9 cellular contexts compared by ENCODE assay signal in the genomic region with DNA sequence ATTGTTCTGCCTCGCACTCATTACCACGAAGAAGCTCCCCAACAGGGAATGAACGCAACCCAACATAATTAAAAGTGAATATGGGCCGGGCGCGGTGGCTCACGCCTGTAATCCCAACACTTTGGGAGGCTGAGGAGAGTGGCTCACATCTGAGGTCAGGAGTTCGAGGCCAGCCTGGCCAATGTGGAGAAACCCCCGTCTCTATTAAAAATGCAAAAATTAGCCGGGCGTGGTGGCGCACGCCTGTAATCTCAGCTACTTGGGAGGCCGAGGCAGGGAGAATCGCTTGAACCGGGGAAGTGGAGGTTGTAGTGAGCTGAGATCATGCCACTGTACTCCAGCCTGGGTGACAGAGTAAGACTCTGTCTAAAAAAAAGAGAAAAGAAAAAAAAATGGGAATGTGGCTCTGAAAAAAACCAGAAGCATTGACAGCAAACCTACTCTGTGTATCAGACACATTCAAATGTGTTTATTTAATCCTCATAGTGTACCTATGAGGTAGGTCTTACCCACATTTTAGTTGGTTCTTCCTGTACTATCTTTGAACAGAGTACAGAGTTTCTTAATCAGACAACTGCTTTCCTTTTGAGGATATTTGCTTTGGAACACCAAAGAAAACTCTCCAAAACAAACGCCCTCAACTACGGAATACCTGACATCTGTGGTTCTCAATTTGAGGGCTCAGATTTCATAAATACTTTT.
DNase-seq lines count a peak whose midpoint lies in the region; ATAC-seq and TF ChIP-seq lines count a peak whose summit lies in the region.
"Had no signal": no experiment of that assay in that cellular context is flagged by ENCODE, and none has a peak within 500 bp of the region (broad histone marks: within the 10 kb centered on the region; RNA-seq: fewer than 3 reads in every experiment).

No MANE protein-coding gene starts in this region.

- TF ChIP-seq CTCF in SK-N-SH (IDR thresholded peaks at IDR 0.05), result no peak
- TF ChIP-seq CTCF in astrocyte of the cerebellum (IDR thresholded peaks at IDR 0.05; ENCODE audit: low read depth, low read length, missing control alignments), result no peak
- TF ChIP-seq CTCF in liver (IDR thresholded peaks at IDR 0.05; ENCODE audit: low read depth, low read length, missing input control), result no peak
- TF ChIP-seq CTCF in thoracic aorta (IDR thresholded peaks at IDR 0.05), result no peak

- H3K9me3 ChIP-seq in SK-N-SH, result no peaks in the 10 kb centered on the region
- no peaks in the 10 kb centered on the region for H3K9me3 ChIP-seq in liver (ENCODE audit: control insufficient read depth in 4 of 4, low read length in 3 of 4)
- no peaks in the 10 kb centered on the region for H3K9me3 ChIP-seq in thoracic aorta

- no peaks in the 10 kb centered on the region for H3K79me2 ChIP-seq in SK-N-SH (ENCODE audit: insufficient read depth)

- H3K4me3 ChIP-seq in SK-N-SH (ENCODE audit: low read depth in 2 of 2, low read length in 1 of 2) (peak overlapping the region; percentile 58 to 64; a peak in 2 of 4 replicates), astrocyte of the cerebellum (ENCODE audit: low read depth, low read length) (peak overlapping the region; percentile 43), liver (ENCODE audit: low read depth in 1 of 3, low read length in 3 of 3) (peak overlapping the region in 1 of 3 donors; percentile 74), thoracic aorta (peak overlapping the region; percentile 65)

- H3K27me3 ChIP-seq in SK-N-SH (ENCODE audit: insufficient read depth) (no peaks in the 10 kb centered on the region), liver (ENCODE audit: control insufficient read depth in 4 of 4, insufficient read depth in 4 of 4, low read length in 3 of 4) (no peaks in the 10 kb centered on the region), thoracic aorta (replicated peaks; ENCODE audit: insufficient read depth) (no peaks in the 10 kb centered on the region)

- H3K4me1 ChIP-seq in SK-N-SH (ENCODE audit: control insufficient read depth in 1 of 2, insufficient read depth in 2 of 2, low read depth in 1 of 2, low read length in 1 of 2) (peaks cover 8 to 20% of the 10 kb centered on the region in 2 experiments; a peak in 3 of 4 replicates), liver (ENCODE audit: control insufficient read depth in 4 of 4, insufficient read depth in 4 of 4, low read length in 3 of 4) (peaks cover 0 to 4% (median 2%) of the 10 kb centered on the region in 4 donors), thoracic aorta (ENCODE audit: control insufficient read depth in 1 of 2, low read depth in 2 of 2) (peaks cover 24 to 49% of the 10 kb centered on the region in 2 donors)

- TF ChIP-seq EP300 in SK-N-SH (IDR thresholded peaks at IDR 0.05; ENCODE audit: borderline replicate concordance in 1 of 2, low read depth in 1 of 2, low read length in 1 of 2), result no peak

- peak overlapping the region; percentile 73 for H3K4me2 ChIP-seq in SK-N-SH

- no peaks in the 10 kb centered on the region for H4K20me1 ChIP-seq in SK-N-SH (ENCODE audit: insufficient read depth)

- ATAC-seq in SK-N-SH treated with all-trans-retinoic acid at 6 μM for 48 hours, result no peak
- no peak for ATAC-seq in thoracic aorta (ENCODE audit: insufficient number of reproducible peaks, low FRiP score, low read depth)
- ATAC-seq in HG02678 (IDR thresholded peaks at IDR 0.05; ENCODE audit: unreplicated experiment), result no peak

- no peak for DNase-seq in SK-N-SH
- no peak for DNase-seq in astrocyte of the cerebellum (ENCODE audit: low read depth)
- DNase-seq in thoracic aorta (ENCODE audit: low spot score), result no peak
- DNase-seq in effector CD4-positive, alpha-beta T cell, result no peak
- no peak for DNase-seq in NCI-H2107 treated with DMSO at 0.1 percent for 48 hours (lab: John Stamatoyannopoulos, UW; ENCODE audit: unreplicated experiment)
- DNase-seq: activated CD8-positive, alpha-beta memory T cell treated with anti-CD3 and anti-CD28 coated beads for 24 hours had no signal

- H2AFZ ChIP-seq in SK-N-SH (ENCODE audit: low read depth), result no peak overlapping the region

- WGBS in SK-N-SH (ENCODE audit: low lambda C conversion rate), result 92% methylated on average over 18 of the region's 18 CpGs
- 93% methylated on average over 18 of the region's 18 CpGs for WGBS in liver

- H3K36me3 ChIP-seq in SK-N-SH (replicated peaks in 1 of 2; ENCODE audit: control insufficient read depth in 1 of 2, insufficient read depth in 2 of 2, low read length in 1 of 2) (no peaks in the 10 kb centered on the region), liver (ENCODE audit: control insufficient read depth in 4 of 4, insufficient read depth in 3 of 4, low read depth in 1 of 4, low read length in 3 of 4) (no peaks in the 10 kb centered on the region), thoracic aorta (no peaks in the 10 kb centered on the region)

- TF ChIP-seq RAD21 in SK-N-SH (IDR thresholded peaks at IDR 0.05; ENCODE audit: low read length), result no peak
- TF ChIP-seq RAD21 in liver (IDR thresholded peaks at IDR 0.05), result no peak

- peak overlapping the region; percentile 84 for H3K9ac ChIP-seq in SK-N-SH
- peak overlapping the region; percentile 31 to 98 for H3K9ac ChIP-seq in liver (ENCODE audit: low read depth in 1 of 2, low read length in 2 of 2)

- in situ Hi-C loops in astrocyte of the cerebellum (cut with HindIII; ENCODE audit: low sequenced_read_pairs), result no loop called here

- peaks cover 18% of the 10 kb centered on the region for H3F3A ChIP-seq in SK-N-SH (replicated peaks; ENCODE audit: insufficient read depth)

- H3K9me2 ChIP-seq in SK-N-SH, result no peaks in the 10 kb centered on the region

- CTCF ChIA-PET in SK-N-SH (lab: Yijun Ruan, JAX), result interaction anchor here (0.9 to 3.1 kb wide), 11 partner anchors 8 to 676 kb away, joined by 4 to 16 read pairs (median 6); no protein-coding TSS in a partner anchor

- H3K27ac ChIP-seq in SK-N-SH (ENCODE audit: low read depth in 2 of 2, low read length in 1 of 2), result peak overlapping the region; percentile 98 to 99
- peak overlapping the region; percentile 95 to 99 for H3K27ac ChIP-seq in liver (ENCODE audit: low read depth in 1 of 2, low read length in 2 of 2)
- H3K27ac ChIP-seq in thoracic aorta, result peak overlapping the region; percentile 96 to 97

- POLR2A ChIA-PET in SK-N-SH (lab: Yijun Ruan, JAX), result interaction anchor here (0.6 to 1.0 kb wide), 2 partner anchors 471 to 482 kb away, joined by 3 to 4 read pairs; no protein-coding TSS in a partner anchor

TF ChIP-seq in SK-N-SH, 30 proteins besides CTCF, POLR2A, EP300 and RAD21 (continues in another document):
- TF ChIP-seq SIN3A (IDR thresholded peaks at IDR 0.05; ENCODE audit: borderline replicate concordance, low read depth, low read length) (no peak), RFX5 (IDR thresholded peaks at IDR 0.05; ENCODE audit: low read length) (no peak), TAF1 (IDR thresholded peaks at IDR 0.05; ENCODE audit: borderline replicate concordance, low read depth, low read length) (no peak)
- TF ChIP-seq, protein P1, sequence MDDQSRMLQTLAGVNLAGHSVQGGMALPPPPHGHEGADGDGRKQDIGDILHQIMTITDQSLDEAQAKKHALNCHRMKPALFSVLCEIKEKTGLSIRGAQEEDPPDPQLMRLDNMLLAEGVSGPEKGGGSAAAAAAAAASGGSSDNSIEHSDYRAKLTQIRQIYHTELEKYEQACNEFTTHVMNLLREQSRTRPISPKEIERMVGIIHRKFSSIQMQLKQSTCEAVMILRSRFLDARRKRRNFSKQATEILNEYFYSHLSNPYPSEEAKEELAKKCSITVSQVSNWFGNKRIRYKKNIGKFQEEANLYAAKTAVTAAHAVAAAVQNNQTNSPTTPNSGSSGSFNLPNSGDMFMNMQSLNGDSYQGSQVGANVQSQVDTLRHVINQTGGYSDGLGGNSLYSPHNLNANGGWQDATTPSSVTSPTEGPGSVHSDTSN (IDR thresholded peaks at IDR 0.05), result no peak

TF ChIP-seq in SK-N-SH treated with all-trans-retinoic acid at 6 μM for 48 hours, 23 proteins besides CTCF, POLR2A, EP300 and RAD21 (continues in another document):
- TF ChIP-seq, protein P2, sequence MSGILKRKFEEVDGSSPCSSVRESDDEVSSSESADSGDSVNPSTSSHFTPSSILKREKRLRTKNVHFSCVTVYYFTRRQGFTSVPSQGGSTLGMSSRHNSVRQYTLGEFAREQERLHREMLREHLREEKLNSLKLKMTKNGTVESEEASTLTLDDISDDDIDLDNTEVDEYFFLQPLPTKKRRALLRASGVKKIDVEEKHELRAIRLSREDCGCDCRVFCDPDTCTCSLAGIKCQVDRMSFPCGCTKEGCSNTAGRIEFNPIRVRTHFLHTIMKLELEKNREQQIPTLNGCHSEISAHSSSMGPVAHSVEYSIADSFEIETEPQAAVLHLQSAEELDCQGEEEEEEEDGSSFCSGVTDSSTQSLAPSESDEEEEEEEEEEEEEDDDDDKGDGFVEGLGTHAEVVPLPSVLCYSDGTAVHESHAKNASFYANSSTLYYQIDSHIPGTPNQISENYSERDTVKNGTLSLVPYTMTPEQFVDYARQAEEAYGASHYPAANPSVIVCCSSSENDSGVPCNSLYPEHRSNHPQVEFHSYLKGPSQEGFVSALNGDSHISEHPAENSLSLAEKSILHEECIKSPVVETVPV (CRISPR knock-in tag; IDR thresholded peaks at IDR 0.05), result no peak
- TF ChIP-seq OSR1 (CRISPR knock-in tag; IDR thresholded peaks at IDR 0.05), result no peak

TF ChIP-seq in liver, 16 proteins besides CTCF, POLR2A, EP300 and RAD21 (continues in another document):
- TF ChIP-seq, protein P3, sequence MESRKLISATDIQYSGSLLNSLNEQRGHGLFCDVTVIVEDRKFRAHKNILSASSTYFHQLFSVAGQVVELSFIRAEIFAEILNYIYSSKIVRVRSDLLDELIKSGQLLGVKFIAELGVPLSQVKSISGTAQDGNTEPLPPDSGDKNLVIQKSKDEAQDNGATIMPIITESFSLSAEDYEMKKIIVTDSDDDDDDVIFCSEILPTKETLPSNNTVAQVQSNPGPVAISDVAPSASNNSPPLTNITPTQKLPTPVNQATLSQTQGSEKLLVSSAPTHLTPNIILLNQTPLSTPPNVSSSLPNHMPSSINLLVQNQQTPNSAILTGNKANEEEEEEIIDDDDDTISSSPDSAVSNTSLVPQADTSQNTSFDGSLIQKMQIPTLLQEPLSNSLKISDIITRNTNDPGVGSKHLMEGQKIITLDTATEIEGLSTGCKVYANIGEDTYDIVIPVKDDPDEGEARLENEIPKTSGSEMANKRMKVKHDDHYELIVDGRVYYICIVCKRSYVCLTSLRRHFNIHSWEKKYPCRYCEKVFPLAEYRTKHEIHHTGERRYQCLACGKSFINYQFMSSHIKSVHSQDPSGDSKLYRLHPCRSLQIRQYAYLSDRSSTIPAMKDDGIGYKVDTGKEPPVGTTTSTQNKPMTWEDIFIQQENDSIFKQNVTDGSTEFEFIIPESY (IDR thresholded peaks at IDR 0.05), result no peak
- TF ChIP-seq FOXA2 (IDR thresholded peaks at IDR 0.05) (no peak), GABPA (IDR thresholded peaks at IDR 0.05 in 1 of 2, conservative IDR thresholded peaks at IDR 0.05 in 1 of 2) (no peak), NR2F2 (IDR thresholded peaks at IDR 0.05) (no peak), FOXA1 (IDR thresholded peaks at IDR 0.05) (no peak), YY1 (IDR thresholded peaks at IDR 0.05) (no peak)
- TF ChIP-seq, protein P4, sequence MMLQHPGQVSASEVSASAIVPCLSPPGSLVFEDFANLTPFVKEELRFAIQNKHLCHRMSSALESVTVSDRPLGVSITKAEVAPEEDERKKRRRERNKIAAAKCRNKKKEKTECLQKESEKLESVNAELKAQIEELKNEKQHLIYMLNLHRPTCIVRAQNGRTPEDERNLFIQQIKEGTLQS (IDR thresholded peaks at IDR 0.05), result no peak
